Comparison of ENCODE assay signal across 17 cellular contexts in the genomic region with DNA sequence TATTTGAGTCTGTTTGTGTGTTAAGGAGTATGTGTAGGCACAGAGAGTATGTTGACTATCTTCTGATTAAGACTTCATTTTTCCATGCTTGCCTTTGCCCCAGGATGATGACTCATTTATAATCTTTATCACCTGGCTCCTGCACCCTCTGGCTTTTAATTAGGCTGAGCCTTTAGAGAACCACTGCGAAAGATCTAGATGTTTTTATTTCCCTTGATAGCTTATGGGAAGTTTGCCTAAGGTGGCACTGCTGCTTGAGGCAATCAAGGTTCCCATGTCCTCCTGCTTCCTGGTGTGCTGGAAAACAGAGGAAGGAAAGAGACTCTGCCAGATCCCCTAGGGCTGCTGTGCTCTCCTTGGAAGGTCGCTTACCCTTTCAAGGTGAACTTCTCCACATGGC.
DNase-seq lines count a peak whose midpoint lies in the region; ATAC-seq, FAIRE-seq and TF ChIP-seq lines count a peak whose summit lies in the region.
"Had no signal": no experiment of that assay in that cellular context is flagged by ENCODE, and none has a peak within 500 bp of the region (broad histone marks: within the 10 kb centered on the region; RNA-seq: fewer than 3 reads in every experiment).

No MANE protein-coding gene starts in this region.

- H3K27me3 ChIP-seq in left ventricle myocardium inferior (ENCODE audit: low read depth) (no peaks in the 10 kb centered on the region), bronchial epithelial cell (ENCODE audit: control insufficient read depth, insufficient read depth, low read length) (no peaks in the 10 kb centered on the region)
- H3K27me3 ChIP-seq: gastrocnemius medialis, tibial artery had no signal

- FAIRE-seq in bronchial epithelial cell (lab: Jason Lieb, UNC): peak; percentile 18

- H3K4me1 Mint-ChIP-seq in mesothelial cell of epicardium: peaks cover 40% of the 10 kb centered on the region
- H3K4me1 Mint-ChIP-seq in natural killer cell treated with Interleukin-12 subunit alpha and Interleukin-12 subunit beta and Interleukin-15 and Interleukin-18, amount 100 ng/mL, for 72 hours (ENCODE audit: low read depth in 2 of 2): no peaks in the 10 kb centered on the region
- H3K4me1 Mint-ChIP-seq: IgD-negative memory B cell had no signal

- no peak overlapping the region for H3K4me3 ChIP-seq in left ventricle myocardium inferior
- H3K4me3 ChIP-seq in bronchial epithelial cell (ENCODE audit: low read depth, low read length): no peak overlapping the region
- H3K4me3 ChIP-seq: gastrocnemius medialis, SK-N-MC, tibial artery had no signal

- no peaks in the 10 kb centered on the region for H3K9me3 Mint-ChIP-seq in mesothelial cell of epicardium
- H3K9me3 Mint-ChIP-seq in natural killer cell treated with Interleukin-12 subunit alpha and Interleukin-12 subunit beta and Interleukin-15 and Interleukin-18, amount 100 ng/mL, for 72 hours: no peaks in the 10 kb centered on the region
- H3K9me3 Mint-ChIP-seq: IgD-negative memory B cell had no signal

- DNase-seq in left ventricle myocardium superior: no peak
- no peak for DNase-seq in left ventricle myocardium inferior
- DNase-seq in bronchial epithelial cell (ENCODE audit: low read depth): peak; percentile 78
- DNase-seq in mesothelial cell of epicardium (ENCODE audit: low spot score in 2 of 2, unreplicated experiment in 2 of 2): no peak
- DNase-seq in natural killer cell treated with Interleukin-12 subunit alpha and Interleukin-12 subunit beta and Interleukin-15 and Interleukin-18, amount 100 ng/mL, for 72 hours (ENCODE audit: low spot score): no peak
- DNase-seq in NCI-H2029 (lab: John Stamatoyannopoulos, UW): no peak
- DNase-seq: activated CD8-positive, alpha-beta memory T cell treated with anti-CD3 and anti-CD28 coated beads for 24 hours; activated effector memory CD4-positive, alpha-beta T cell treated with Interleukin-2 at 50 U/mL for 16 hours; gastrocnemius medialis; NCI-H1092; NCI-H2227 treated with DMSO at 0.1 percent for 48 hours; stimulated activated CD4-positive, alpha-beta T cell treated with anti-CD3 and anti-CD28 coated beads, Interleukin-1b, Interleukin-23, amount 100 ng/mL, for 48 hours; tibial artery had no signal

- no peaks in the 10 kb centered on the region for H3K27me3 Mint-ChIP-seq in mesothelial cell of epicardium (ENCODE audit: low read depth)
- peaks cover 0 to 9% of the 10 kb centered on the region in 2 donors for H3K27me3 Mint-ChIP-seq in natural killer cell treated with Interleukin-12 subunit alpha and Interleukin-12 subunit beta and Interleukin-15 and Interleukin-18, amount 100 ng/mL, for 72 hours
- H3K27me3 Mint-ChIP-seq: IgD-negative memory B cell had no signal

- ATAC-seq in left ventricle myocardium superior (peak; percentile 47), HG03442 (IDR thresholded peaks at IDR 0.05; ENCODE audit: unreplicated experiment) (no peak), HG02642 (IDR thresholded peaks at IDR 0.05; ENCODE audit: poor library complexity, unreplicated experiment) (no peak)
- ATAC-seq in natural killer cell treated with Interleukin-12 subunit alpha and Interleukin-12 subunit beta and Interleukin-15 and Interleukin-18, amount 100 ng/mL, for 72 hours: no peak
- ATAC-seq: gastrocnemius medialis had no signal

- TF ChIP-seq CTCF in left ventricle myocardium inferior (IDR thresholded peaks at IDR 0.05; ENCODE audit: borderline replicate concordance) (no peak), bronchial epithelial cell (IDR thresholded peaks at IDR 0.05; ENCODE audit: insufficient read depth, low read length, severe bottlenecking) (no peak), mesothelial cell of epicardium (IDR thresholded peaks at IDR 0.05; ENCODE audit: unreplicated experiment) (no peak)

- H3K4me1 ChIP-seq in left ventricle myocardium inferior: peaks cover 23% of the 10 kb centered on the region
- H3K4me1 ChIP-seq: gastrocnemius medialis had no signal

- H3K36me3 Mint-ChIP-seq in mesothelial cell of epicardium: no peaks in the 10 kb centered on the region
- no peaks in the 10 kb centered on the region for H3K36me3 Mint-ChIP-seq in natural killer cell treated with Interleukin-12 subunit alpha and Interleukin-12 subunit beta and Interleukin-15 and Interleukin-18, amount 100 ng/mL, for 72 hours
- H3K36me3 Mint-ChIP-seq: IgD-negative memory B cell had no signal

- H3K27ac Mint-ChIP-seq in mesothelial cell of epicardium: peak overlapping the region; percentile 11
- H3K27ac Mint-ChIP-seq in natural killer cell treated with Interleukin-12 subunit alpha and Interleukin-12 subunit beta and Interleukin-15 and Interleukin-18, amount 100 ng/mL, for 72 hours: no peak overlapping the region
- H3K27ac Mint-ChIP-seq: IgD-negative memory B cell had no signal

- H3K36me3 ChIP-seq in left ventricle myocardium inferior (no peaks in the 10 kb centered on the region), bronchial epithelial cell (ENCODE audit: control insufficient read depth, insufficient read depth, low read length) (no peaks in the 10 kb centered on the region)
- H3K36me3 ChIP-seq: gastrocnemius medialis, tibial artery had no signal

- no peak overlapping the region for H3K4me3 Mint-ChIP-seq in mesothelial cell of epicardium
- no peak overlapping the region for H3K4me3 Mint-ChIP-seq in natural killer cell treated with Interleukin-12 subunit alpha and Interleukin-12 subunit beta and Interleukin-15 and Interleukin-18, amount 100 ng/mL, for 72 hours
- H3K4me3 Mint-ChIP-seq: IgD-negative memory B cell had no signal

- H3K9me3 ChIP-seq in left ventricle myocardium inferior (replicated peaks): no peaks in the 10 kb centered on the region
- H3K9me3 ChIP-seq: gastrocnemius medialis, tibial artery had no signal

- no peak overlapping the region for H3K27ac ChIP-seq in left ventricle myocardium inferior (replicated peaks)
- H3K27ac ChIP-seq: gastrocnemius medialis, SK-N-MC, tibial artery had no signal

- intact Hi-C loops in left ventricle myocardium superior (cut with micrococcal nuclease): no loop called here
- intact Hi-C loops in left ventricle myocardium inferior (cut with micrococcal nuclease): no loop called here
